In genomic region chr7:5420841-5421625, GRCh38 we compare ENCODE assay signal across 8 cellular contexts. TPM values are rescaled to one million over a fixed set of nuclear protein-coding genes. Genes with fewer than 3 reads are reported as not detected.
DNase-seq lines count a peak whose midpoint lies in the region; ATAC-seq, FAIRE-seq and TF ChIP-seq lines count a peak whose summit lies in the region.

No MANE protein-coding gene starts in this region.

- CTCF ChIA-PET in activated CD4-positive, alpha-beta T cell treated with anti-CD3 and anti-CD28 coated beads for 36 hours (lab: Charles Lee), result interaction anchor here (1.1 kb wide), 1 partner anchor 74 kb away, joined by 3 read pairs; no protein-coding TSS in a partner anchor
- CTCF ChIA-PET in activated CD4-positive, alpha-beta memory T cell treated with anti-CD3 and anti-CD28 coated beads, Interleukin-2, amount 10 ng/mL, durations not matched to agents 7 days and 5 days (lab: Charles Lee), result interaction anchor here (1.2 to 2.9 kb wide), 3 partner anchors 14 to 181 kb away, joined by 3 to 19 read pairs (median 3); no protein-coding TSS in a partner anchor

- 0% methylated on average over 63 to 93 of the region's 93 CpGs for WGBS in psoas muscle, 3 donors

- H3K9me3 ChIP-seq in psoas muscle, result no peaks in the 10 kb centered on the region

- H3K27ac ChIP-seq in psoas muscle, result peak overlapping the region; percentile 100

- H3K4me3 Mint-ChIP-seq in activated CD4-positive, alpha-beta T cell treated with anti-CD3 and anti-CD28 coated beads for 36 hours, result peak overlapping the region; percentile 55
- peak overlapping the region; percentile 41 for H3K4me3 Mint-ChIP-seq in activated CD4-positive, alpha-beta memory T cell treated with anti-CD3 and anti-CD28 coated beads, Interleukin-2, amount 10 ng/mL, durations not matched to agents 7 days and 5 days

- no peaks in the 10 kb centered on the region for H3K9me3 Mint-ChIP-seq in activated CD4-positive, alpha-beta T cell treated with anti-CD3 and anti-CD28 coated beads for 36 hours (ENCODE audit: low read depth)
- H3K9me3 Mint-ChIP-seq in activated CD4-positive, alpha-beta memory T cell treated with anti-CD3 and anti-CD28 coated beads, Interleukin-2, amount 10 ng/mL, durations not matched to agents 7 days and 5 days, result no peaks in the 10 kb centered on the region

- TF ChIP-seq CTCF in psoas muscle (IDR thresholded peaks at IDR 0.05), result no peak

- DNase-seq in activated CD4-positive, alpha-beta T cell treated with anti-CD3 and anti-CD28 coated beads for 36 hours, result peak; percentile 39
- DNase-seq in activated CD4-positive, alpha-beta T cell treated with anti-CD3 and anti-CD28 coated beads, Interleukin-2, amount 50 U/mL, for 4 hours, result no peak
- DNase-seq in activated CD4-positive, alpha-beta memory T cell treated with anti-CD3 and anti-CD28 coated beads, Interleukin-2, amount 10 ng/mL, durations not matched to agents 7 days and 5 days, result no peak
- DNase-seq in head of caudate nucleus (peak in 28 of 42 donors; percentile 10 to 73 (median 38)), psoas muscle (peak; percentile 37 to 67), HTR-8/SVneo (ENCODE audit: insufficient read length, low spot score) (no peak), NCI-H1694 (lab: John Stamatoyannopoulos, UW) (no peak)

- peaks cover 11% of the 10 kb centered on the region for H3K4me1 ChIP-seq in psoas muscle

- no peaks in the 10 kb centered on the region for H3K27me3 ChIP-seq in psoas muscle (ENCODE audit: insufficient read depth in 3 of 3, low read length in 2 of 3)

- no peaks in the 10 kb centered on the region for H3K36me3 Mint-ChIP-seq in activated CD4-positive, alpha-beta T cell treated with anti-CD3 and anti-CD28 coated beads for 36 hours (ENCODE audit: low read depth)
- peaks cover 7% of the 10 kb centered on the region for H3K36me3 Mint-ChIP-seq in activated CD4-positive, alpha-beta memory T cell treated with anti-CD3 and anti-CD28 coated beads, Interleukin-2, amount 10 ng/mL, durations not matched to agents 7 days and 5 days (ENCODE audit: low read depth)

- H3K27ac Mint-ChIP-seq in activated CD4-positive, alpha-beta T cell treated with anti-CD3 and anti-CD28 coated beads for 36 hours, result no peak overlapping the region
- H3K27ac Mint-ChIP-seq in activated CD4-positive, alpha-beta memory T cell treated with anti-CD3 and anti-CD28 coated beads, Interleukin-2, amount 10 ng/mL, durations not matched to agents 7 days and 5 days, result no peak overlapping the region

- intact Hi-C loops in activated CD4-positive, alpha-beta T cell treated with anti-CD3 and anti-CD28 coated beads for 36 hours (cut with DNase I, micrococcal nuclease), result loop anchor here in 1 of 2 experiments (1.0 to 5.0 kb wide), 2 partner anchors 8 to 851 kb away; partner anchors contain the start of gene CYTH3
- intact Hi-C loops in head of caudate nucleus (cut with DNase I), result no loop called here
- intact Hi-C loops in psoas muscle (cut with DNase I), result no loop called here

- FAIRE-seq in HTR-8/SVneo (lab: Jason Lieb, UNC), result no peak

- peaks cover 0 to 4% of the 10 kb centered on the region in 2 donors for H3K36me3 ChIP-seq in psoas muscle (ENCODE audit: insufficient read depth in 1 of 2, low read depth in 1 of 2)

- peaks cover 34% of the 10 kb centered on the region for H3K4me1 Mint-ChIP-seq in activated CD4-positive, alpha-beta T cell treated with anti-CD3 and anti-CD28 coated beads for 36 hours
- H3K4me1 Mint-ChIP-seq in activated CD4-positive, alpha-beta memory T cell treated with anti-CD3 and anti-CD28 coated beads, Interleukin-2, amount 10 ng/mL, durations not matched to agents 7 days and 5 days, result peaks cover 42% of the 10 kb centered on the region

- H3K27me3 Mint-ChIP-seq in activated CD4-positive, alpha-beta T cell treated with anti-CD3 and anti-CD28 coated beads for 36 hours, result peaks cover 53% of the 10 kb centered on the region
- peaks cover 75% of the 10 kb centered on the region for H3K27me3 Mint-ChIP-seq in activated CD4-positive, alpha-beta memory T cell treated with anti-CD3 and anti-CD28 coated beads, Interleukin-2, amount 10 ng/mL, durations not matched to agents 7 days and 5 days

- peak overlapping the region; percentile 99 for H3K4me3 ChIP-seq in psoas muscle

- no peak for ATAC-seq in activated CD4-positive, alpha-beta T cell treated with anti-CD3 and anti-CD28 coated beads for 36 hours
- ATAC-seq in psoas muscle (peak in 2 of 4 donors; percentile 3 to 8), GM21526 (IDR thresholded peaks at IDR 0.05; ENCODE audit: low FRiP score, unreplicated experiment) (no peak)

- POLR2A ChIA-PET in activated CD4-positive, alpha-beta T cell treated with anti-CD3 and anti-CD28 coated beads for 36 hours (lab: Charles Lee), result interaction anchor here (1.6 kb wide), 1 partner anchor 25 kb away, joined by 6 read pairs; no protein-coding TSS in a partner anchor
- POLR2A ChIA-PET in activated CD4-positive, alpha-beta memory T cell treated with anti-CD3 and anti-CD28 coated beads, Interleukin-2, amount 10 ng/mL, durations not matched to agents 7 days and 5 days (lab: Charles Lee), result interaction anchor here (1.0 to 3.7 kb wide), 2 partner anchors 24 to 107 kb away, joined by 3 to 31 read pairs; no protein-coding TSS in a partner anchor

RNA-seq across cellular contexts. Expression of gene TNRC18, which starts 2.6 kb away (rescaled TPM):
- 10 to 100 TPM; 39.4 to 48.6 TPM for total RNA-seq in activated CD4-positive, alpha-beta T cell treated with anti-CD3 and anti-CD28 coated beads for 36 hours
- total RNA-seq in activated CD4-positive, alpha-beta memory T cell treated with anti-CD3 and anti-CD28 coated beads, Interleukin-2, amount 10 ng/mL, durations not matched to agents 7 days and 5 days, result 10 to 100 TPM; 56.5 to 57.6 TPM
- 10 to 100 TPM; 18.5 to 27.9 (median 23.8) TPM for total RNA-seq in psoas muscle
- polyA plus RNA-seq in psoas muscle, result 10 to 100 TPM in 1 of 3 donors, 1 to 10 TPM in 2; 5.9 to 15.8 (median 7.3) TPM

Comparison
In these comparisons a context has a peak if more than half of its experiments do, and no peak if none do; other contexts are left out.
1. DNase-seq: peak in activated CD4-positive, alpha-beta T cell treated with anti-CD3 and anti-CD28 coated beads for 36 hours (single experiment), head of caudate nucleus (28 of 42) and psoas muscle (2 of 2); none in activated CD4-positive, alpha-beta T cell treated with anti-CD3 and anti-CD28 coated beads, Interleukin-2, amount 50 U/mL, for 4 hours (0 of 2), activated CD4-positive, alpha-beta memory T cell treated with anti-CD3 and anti-CD28 coated beads, Interleukin-2, amount 10 ng/mL, durations not matched to agents 7 days and 5 days (single experiment), HTR-8/SVneo (single experiment) and NCI-H1694 (single experiment).